In genomic region chr14:95320076-95320895, GRCh38 we compare ENCODE assay signal across 8 cellular contexts. TPM values are rescaled to one million over a fixed set of nuclear protein-coding genes. Genes with fewer than 3 reads are reported as not detected.
DNase-seq lines count a peak whose midpoint lies in the region; TF ChIP-seq lines count a peak whose summit lies in the region.

No MANE protein-coding gene starts in this region.

- H3K27me3 Mint-ChIP-seq in glutamatergic neuron (ENCODE audit: unreplicated experiment) = peaks cover 4% of the 10 kb centered on the region

- no peak overlapping the region for H3K27ac Mint-ChIP-seq in glutamatergic neuron (ENCODE audit: unreplicated experiment)

- H3K27me3 ChIP-seq in SU-DHL-6 (ENCODE audit: low read length) = no peaks in the 10 kb centered on the region

- no peak overlapping the region for H3K27ac ChIP-seq in SU-DHL-6 (ENCODE audit: low read depth, low read length)
- H3K27ac ChIP-seq in skin epidermis = peak overlapping the region in 13 of 21 experiments; percentile 4 to 74 (median 57)

- H3K36me3 ChIP-seq in SU-DHL-6 (ENCODE audit: low read length) = no peaks in the 10 kb centered on the region

- H3K9ac ChIP-seq in SU-DHL-6 (ENCODE audit: low read length) = no peak overlapping the region

- no peaks in the 10 kb centered on the region for H4K20me1 ChIP-seq in SU-DHL-6 (ENCODE audit: low read depth, low read length)

- H3K9me3 Mint-ChIP-seq in glutamatergic neuron (ENCODE audit: unreplicated experiment) = peaks cover 2% of the 10 kb centered on the region

- no peak overlapping the region for H2AFZ ChIP-seq in SU-DHL-6 (ENCODE audit: low read depth, low read length, severe bottlenecking)

- peak overlapping the region; percentile 36 for H3K4me2 ChIP-seq in SU-DHL-6 (ENCODE audit: low read depth, low read length, poor library complexity, severe bottlenecking)

- H3K4me3 Mint-ChIP-seq in glutamatergic neuron (ENCODE audit: unreplicated experiment) = peak overlapping the region; percentile 68

- H3K4me1 Mint-ChIP-seq in glutamatergic neuron (ENCODE audit: low read depth, unreplicated experiment) = peaks cover 13% of the 10 kb centered on the region

- DNase-seq in NCI-H526 treated with DMSO at 0.1 percent for 48 hours (lab: John Stamatoyannopoulos, UW) (peak; percentile 45), NCI-H526 (lab: John Stamatoyannopoulos, UW) (no peak), glutamatergic neuron (no peak), dedifferentiated amniotic fluid mesenchymal stem cell (ENCODE audit: extremely low spot score) (no peak), HUDEP-2 (lab: John Stamatoyannopoulos, UW; ENCODE audit: unreplicated experiment in 76 of 76) (no peak), SKM-1 (lab: John Stamatoyannopoulos, UW; ENCODE audit: unreplicated experiment) (no peak)

- H3K4me3 ChIP-seq in SU-DHL-6 (ENCODE audit: insufficient read depth, low read length, poor library complexity, severe bottlenecking) (no peak overlapping the region), skin epidermis (peak overlapping the region; percentile 20 to 64 (median 31))

- H3K9me2 ChIP-seq in SU-DHL-6 (replicated peaks; ENCODE audit: insufficient read depth, low read length) = no peaks in the 10 kb centered on the region

- H3K9me3 ChIP-seq in SU-DHL-6 (ENCODE audit: insufficient read depth, low read length) = no peaks in the 10 kb centered on the region

- no peak for TF ChIP-seq CTCF in SU-DHL-6 (IDR thresholded peaks at IDR 0.05; ENCODE audit: insufficient read depth, low read length, poor library complexity, severe bottlenecking)
- TF ChIP-seq CTCF in glutamatergic neuron (IDR thresholded peaks at IDR 0.05; ENCODE audit: partially characterized antibody, unreplicated experiment) = no peak

- H3K79me2 ChIP-seq in SU-DHL-6 (ENCODE audit: insufficient read depth, low read length) = no peaks in the 10 kb centered on the region

- no peaks in the 10 kb centered on the region for H3K36me3 Mint-ChIP-seq in glutamatergic neuron (ENCODE audit: unreplicated experiment)

- no peaks in the 10 kb centered on the region for H3F3A ChIP-seq in SU-DHL-6 (ENCODE audit: insufficient read depth)

RNA-seq across cellular contexts. Expression of gene CLMN, which starts 0.6 kb away (rescaled TPM):
- total RNA-seq in glutamatergic neuron (ENCODE audit: unreplicated experiment) = 17.6 TPM
